28 cellular contexts compared by ENCODE assay signal in the genomic region with DNA sequence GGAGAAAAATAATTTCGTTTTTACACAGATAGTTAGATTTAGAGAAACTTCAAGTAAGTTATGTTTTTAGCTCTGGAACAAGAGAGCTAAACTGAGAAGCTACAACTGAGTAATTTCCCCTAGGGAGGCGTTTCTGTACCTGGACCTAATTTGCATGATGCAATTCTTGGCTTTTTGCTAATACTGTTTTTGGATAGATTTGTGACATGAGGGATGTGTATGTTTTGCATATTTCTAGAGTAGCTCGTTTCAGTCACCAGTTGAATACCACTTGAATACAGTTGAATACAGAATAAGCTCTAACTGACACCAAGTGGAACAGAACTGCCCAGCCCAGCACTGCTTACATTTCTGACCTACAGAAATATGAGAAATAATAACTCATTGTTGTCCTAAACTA.
"Had no signal": no experiment of that assay in that cellular context is flagged by ENCODE, and none has a peak within 500 bp of the region (broad histone marks: within the 10 kb centered on the region; RNA-seq: fewer than 3 reads in every experiment).

No MANE protein-coding gene starts in this region.

- H3K27me3 Mint-ChIP-seq: naive thymus-derived CD4-positive, alpha-beta T cell; progenitor cell of endocrine pancreas; type B pancreatic cell had no signal

- ATAC-seq: heart right ventricle; left cardiac atrium; left lung; naive thymus-derived CD4-positive, alpha-beta T cell; right lobe of liver; stimulated activated effector memory CD8-positive, alpha-beta T cell treated with anti-CD3 and anti-CD28 coated beads, Interleukin-12 subunit alpha, Interleukin-12 subunit beta, amount 100 ng/mL, for 72 hours had no signal

- H3K4me1 Mint-ChIP-seq: naive thymus-derived CD4-positive, alpha-beta T cell; nephron; neural progenitor cell; stimulated activated effector memory CD8-positive, alpha-beta T cell treated with anti-CD3 and anti-CD28 coated beads, Interleukin-12 subunit alpha, Interleukin-12 subunit beta, amount 100 ng/mL, for 72 hours had no signal

- DNase-seq: dermis blood vessel endothelial cell; effector memory CD4-positive, alpha-beta T cell; erythroblast; esophagus squamous epithelium; foreskin melanocyte; glutamatergic neuron; heart right ventricle; hippocampal formation; left cardiac atrium; left lung; mesendoderm; midbrain; naive thymus-derived CD4-positive, alpha-beta T cell; right lobe of liver; stimulated activated CD4-positive, alpha-beta T cell treated with anti-CD3 and anti-CD28 coated beads, Interleukin-12 subunit alpha, Interleukin-12 subunit beta, amount 100 ng/mL, for 4 hours; stimulated activated CD4-positive, alpha-beta T cell treated with anti-CD3 and anti-CD28 coated beads, Interleukin-1b, Interleukin-23, amount 100 ng/mL, for 48 hours; stimulated activated CD4-positive, alpha-beta T cell treated with anti-CD3 and anti-CD28 coated beads, Interleukin-4, amount 100 ng/mL, for 1 hour; stimulated activated naive CD4-positive, alpha-beta T cell treated with Interleukin-2 at 50 U/mL for 16 hours; stomach; thyroid gland had no signal

- H3K36me3 Mint-ChIP-seq: naive thymus-derived CD4-positive, alpha-beta T cell; neural progenitor cell; stimulated activated effector memory CD8-positive, alpha-beta T cell treated with anti-CD3 and anti-CD28 coated beads, Interleukin-12 subunit alpha, Interleukin-12 subunit beta, amount 100 ng/mL, for 72 hours; type B pancreatic cell had no signal

- H3K9me3 ChIP-seq: esophagus squamous epithelium, left lung, right lobe of liver, stomach, thyroid gland had no signal

- H3K9me3 Mint-ChIP-seq: nephron, neural progenitor cell had no signal

- H3K4me1 ChIP-seq: esophagus squamous epithelium, heart right ventricle, left lung, neural progenitor cell, parathyroid adenoma, right lobe of liver, stomach, thyroid gland had no signal

- H3K36me3 ChIP-seq: esophagus squamous epithelium, heart right ventricle, left lung, neural progenitor cell, right lobe of liver, stomach, thyroid gland had no signal

- H3K4me3 Mint-ChIP-seq: naive thymus-derived CD4-positive, alpha-beta T cell; nephron; neural progenitor cell; stimulated activated effector memory CD8-positive, alpha-beta T cell treated with anti-CD3 and anti-CD28 coated beads, Interleukin-12 subunit alpha, Interleukin-12 subunit beta, amount 100 ng/mL, for 72 hours; type B pancreatic cell had no signal

- H2AFZ ChIP-seq: parathyroid adenoma had no signal

- H3K9ac ChIP-seq: neural progenitor cell, parathyroid adenoma had no signal

- H3K27ac Mint-ChIP-seq: naive thymus-derived CD4-positive, alpha-beta T cell; nephron; neural progenitor cell; progenitor cell of endocrine pancreas; stimulated activated effector memory CD8-positive, alpha-beta T cell treated with anti-CD3 and anti-CD28 coated beads, Interleukin-12 subunit alpha, Interleukin-12 subunit beta, amount 100 ng/mL, for 72 hours; type B pancreatic cell had no signal

- H3K27me3 ChIP-seq: esophagus squamous epithelium, heart right ventricle, left lung, neural progenitor cell, stomach, thyroid gland had no signal

- H3K4me3 ChIP-seq: coronary artery, esophagus squamous epithelium, heart right ventricle, left lung, neural progenitor cell, right lobe of liver, smooth muscle cell, stomach, thyroid gland had no signal

- H3K27ac ChIP-seq: coronary artery, esophagus squamous epithelium, heart right ventricle, left lung, neural progenitor cell, parathyroid adenoma, right lobe of liver, stomach, thyroid gland had no signal

- H3K4me2 ChIP-seq: neural progenitor cell, smooth muscle cell had no signal
